ENCODE assay signal across 8 cellular contexts in the genomic region with DNA sequence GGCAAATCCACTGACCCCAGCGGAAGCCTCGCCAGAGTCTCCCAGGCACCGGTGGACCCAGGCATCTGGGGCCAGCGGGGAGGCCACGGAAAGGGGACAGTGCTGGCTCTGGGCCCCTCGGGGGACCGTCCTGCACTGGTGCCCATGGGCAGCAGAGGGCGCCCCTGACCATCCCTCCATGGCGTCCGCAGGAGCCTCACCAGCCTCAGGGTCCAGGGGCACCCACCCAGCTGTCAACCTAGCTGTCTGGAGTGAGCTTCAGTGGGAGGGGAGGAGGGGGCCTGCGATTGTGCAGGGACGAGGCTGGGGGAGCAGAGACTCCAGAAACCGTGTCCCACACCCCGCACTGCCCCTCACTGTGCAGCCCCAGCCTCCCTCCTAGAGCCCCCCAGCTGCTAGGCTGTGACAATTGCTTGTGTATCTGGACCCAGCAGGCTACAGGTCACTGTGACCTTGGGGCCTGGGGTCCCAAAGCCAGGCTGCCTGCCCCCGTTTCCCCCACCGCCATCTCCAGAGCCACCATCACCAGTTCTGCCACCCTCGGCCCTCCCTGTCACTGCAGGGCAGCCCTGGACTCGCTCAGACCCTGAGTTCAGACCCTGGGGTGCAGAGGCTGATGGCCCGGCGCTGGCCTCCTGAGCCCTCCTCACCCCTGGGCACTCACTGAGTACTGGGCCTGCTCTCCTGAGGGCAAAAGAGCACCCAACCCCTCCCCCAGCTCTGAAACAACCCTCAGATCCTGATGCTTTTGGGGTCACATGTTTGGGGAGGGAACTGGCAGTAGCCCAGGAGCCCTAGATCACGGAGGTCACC. TPM values are rescaled to one million over a fixed set of nuclear protein-coding genes. Genes with fewer than 3 reads are reported as not detected.
DNase-seq lines count a peak whose midpoint lies in the region; ATAC-seq and TF ChIP-seq lines count a peak whose summit lies in the region.

No MANE protein-coding gene starts in this region.

- no peaks in the 10 kb centered on the region for H3K9me3 Mint-ChIP-seq in chondrocyte (ENCODE audit: low read depth)
- no peaks in the 10 kb centered on the region for H3K9me3 Mint-ChIP-seq in stimulated activated memory B cell treated with anti-CD40 and anti-IgM and Interleukin-4, amounts not matched to agents 10 μg/mL and 1 μg/mL and 100 μg/mL, for 72 hours

- peak; percentile 47 for DNase-seq in Ammon's horn (ENCODE audit: low spot score)
- DNase-seq in H7 = peak; percentile 96
- DNase-seq in T1000 (lab: John Stamatoyannopoulos, UW) = peak; percentile 38
- no peak for DNase-seq in chondrocyte (ENCODE audit: low spot score)
- no peak for DNase-seq in lung (ENCODE audit: low spot score)
- DNase-seq in NOMO-1 treated with DMSO at 0.1 percent for 48 hours (lab: John Stamatoyannopoulos, UW; ENCODE audit: unreplicated experiment) = no peak

- H3K27me3 Mint-ChIP-seq in chondrocyte (ENCODE audit: low read depth) = no peaks in the 10 kb centered on the region
- H3K27me3 Mint-ChIP-seq in stimulated activated memory B cell treated with anti-CD40 and anti-IgM and Interleukin-4, amounts not matched to agents 10 μg/mL and 1 μg/mL and 100 μg/mL, for 72 hours = peaks cover 78% of the 10 kb centered on the region

- H3K27me3 ChIP-seq in H7 (ENCODE audit: control insufficient read depth, insufficient read depth, low read length) (peaks cover 9% of the 10 kb centered on the region), lung (ENCODE audit: control insufficient read depth, insufficient read depth) (no peaks in the 10 kb centered on the region)

- no peaks in the 10 kb centered on the region for H3K9me3 ChIP-seq in lung (ENCODE audit: control insufficient read depth in 2 of 2, insufficient read depth in 1 of 2, low read length in 1 of 2)

- peak overlapping the region; percentile 27 for H3K27ac Mint-ChIP-seq in chondrocyte (ENCODE audit: unreplicated experiment)
- no peak overlapping the region for H3K27ac Mint-ChIP-seq in stimulated activated memory B cell treated with anti-CD40 and anti-IgM and Interleukin-4, amounts not matched to agents 10 μg/mL and 1 μg/mL and 100 μg/mL, for 72 hours

- peak overlapping the region in 1 of 2 donors; percentile 81 for H3K27ac ChIP-seq in lung (ENCODE audit: low read depth in 1 of 2, low read length in 1 of 2)

- H3K36me3 Mint-ChIP-seq in chondrocyte (ENCODE audit: low read depth) = no peaks in the 10 kb centered on the region
- no peaks in the 10 kb centered on the region for H3K36me3 Mint-ChIP-seq in stimulated activated memory B cell treated with anti-CD40 and anti-IgM and Interleukin-4, amounts not matched to agents 10 μg/mL and 1 μg/mL and 100 μg/mL, for 72 hours

- ATAC-seq in lung (ENCODE audit: insufficient read depth, low FRiP score) (no peak), GM19463 (IDR thresholded peaks at IDR 0.05; ENCODE audit: unreplicated experiment) (no peak)
- peak; percentile 57 for ATAC-seq in stimulated activated memory B cell treated with anti-CD40 and anti-IgM and Interleukin-4, amounts not matched to agents 10 μg/mL and 1 μg/mL and 100 μg/mL, for 72 hours

- peaks cover 41% of the 10 kb centered on the region for H3K4me1 Mint-ChIP-seq in chondrocyte (ENCODE audit: low read depth)
- peaks cover 21% of the 10 kb centered on the region for H3K4me1 Mint-ChIP-seq in stimulated activated memory B cell treated with anti-CD40 and anti-IgM and Interleukin-4, amounts not matched to agents 10 μg/mL and 1 μg/mL and 100 μg/mL, for 72 hours

- H3K4me3 Mint-ChIP-seq in chondrocyte (ENCODE audit: unreplicated experiment) = no peak overlapping the region
- H3K4me3 Mint-ChIP-seq in stimulated activated memory B cell treated with anti-CD40 and anti-IgM and Interleukin-4, amounts not matched to agents 10 μg/mL and 1 μg/mL and 100 μg/mL, for 72 hours = no peak overlapping the region

- H3K4me3 ChIP-seq in H7 (ENCODE audit: insufficient read depth, low read depth, low read length) (no peak overlapping the region), lung (no peak overlapping the region)

- peak; percentile 99 for TF ChIP-seq CTCF in chondrocyte (IDR thresholded peaks at IDR 0.05)
- peak; percentile 57 for TF ChIP-seq CTCF in lung (IDR thresholded peaks at IDR 0.05; ENCODE audit: control extremely low read depth, extremely low read depth)

- H3K36me3 ChIP-seq in H7 (replicated peaks; ENCODE audit: control insufficient read depth, insufficient read depth, low read length) = no peaks in the 10 kb centered on the region
- no peaks in the 10 kb centered on the region for H3K36me3 ChIP-seq in lung (ENCODE audit: control insufficient read depth in 2 of 2, insufficient read depth in 2 of 2, low read length in 2 of 2)

- H3K4me1 ChIP-seq in lung (ENCODE audit: control insufficient read depth in 2 of 2, insufficient read depth in 2 of 2, low read length in 2 of 2) = peaks cover 0 to 2% of the 10 kb centered on the region in 2 donors

- 32 to 44% methylated on average over 19 to 21 of the region's 21 CpGs for WGBS in lung, 2 donors

RNA-seq across cellular contexts. Expression of a gene that starts 10.7 kb away (rescaled TPM):
- 243 and 283 TPM in 2 replicates for total RNA-seq in H7 (2014; rRNA removed; shearing (Covaris generic))
- total RNA-seq in chondrocyte (994 to 1,063 TPM (median 1,052 TPM) in 3 replicates), lung (100 to 1,000 TPM; 224 to 399 TPM)
- 100 to 1,000 TPM; 107 to 120 TPM for polyA plus RNA-seq in lung

Comparison
In these comparisons a context has a peak if more than half of its experiments do, and no peak if none do; other contexts are left out.
1. DNase-seq: peak in Ammon's horn (single experiment), H7 (single experiment) and T1000 (single experiment); none in chondrocyte (single experiment), lung (single experiment) and NOMO-1 treated with DMSO at 0.1 percent for 48 hours (single experiment).